Comparison of ENCODE assay signal across 18 cellular contexts in the genomic region with DNA sequence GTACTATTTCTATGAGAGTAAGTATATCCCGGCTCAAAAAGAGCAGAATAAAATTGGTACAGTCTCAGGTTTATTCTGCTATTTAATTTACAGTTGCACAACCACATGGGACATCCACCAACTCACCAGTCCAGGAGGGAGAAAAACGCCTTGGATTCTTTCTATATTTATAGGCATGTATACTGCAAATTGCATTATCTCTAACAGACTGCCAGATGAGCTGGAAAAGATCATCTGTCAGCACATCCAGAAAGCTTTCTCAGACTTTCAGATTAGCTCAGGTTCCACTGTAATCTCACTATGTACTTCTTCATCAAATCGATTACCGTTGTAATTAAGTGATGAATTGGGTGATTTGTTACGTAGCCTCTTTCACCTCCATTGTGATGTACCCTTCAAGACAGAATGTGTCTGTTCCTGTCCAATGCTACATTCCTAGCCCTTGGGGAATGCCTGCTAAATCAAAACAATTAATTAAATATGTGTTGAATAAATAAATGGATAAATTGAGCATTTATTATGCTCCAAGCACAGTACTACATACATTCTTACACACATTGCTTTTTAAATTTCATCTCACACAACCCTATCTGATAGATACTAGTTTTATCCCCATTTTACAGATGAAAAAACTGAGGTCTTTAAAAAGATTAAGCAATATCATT. TPM values are rescaled to one million over a fixed set of nuclear protein-coding genes. Genes with fewer than 3 reads are reported as not detected.
DNase-seq lines count a peak whose midpoint lies in the region; ATAC-seq, FAIRE-seq and TF ChIP-seq lines count a peak whose summit lies in the region.
"Had no signal": no experiment of that assay in that cellular context is flagged by ENCODE, and none has a peak within 500 bp of the region (broad histone marks: within the 10 kb centered on the region; RNA-seq: fewer than 3 reads in every experiment).

No MANE protein-coding gene starts in this region.

- H3K27me3 ChIP-seq in K562 (ENCODE audit: control insufficient read depth in 2 of 2, insufficient read depth in 2 of 2, low read length in 2 of 2): peaks cover 2 to 22% of the 10 kb centered on the region in 2 experiments; a peak in 3 of 5 replicates

- no peaks in the 10 kb centered on the region for H3K9me1 ChIP-seq in K562 (ENCODE audit: control insufficient read depth, insufficient read depth, low read length)

- H3K4me1 ChIP-seq in K562 (replicated peaks in 1 of 2; ENCODE audit: control insufficient read depth in 2 of 2, insufficient read depth in 2 of 2, low read length in 2 of 2): peaks cover 0 to 5% of the 10 kb centered on the region in 2 experiments; a peak in 2 of 5 replicates
- H3K4me1 ChIP-seq: BE2C, HAP-1 had no signal

- H3K27ac ChIP-seq in K562 (ENCODE audit: extremely low read depth, low read depth, low read length): no peak overlapping the region
- H3K27ac ChIP-seq: C4-2B had no signal

- H2AFZ ChIP-seq in K562 (ENCODE audit: low read depth, low read length): no peak overlapping the region

- no peak for TF ChIP-seq EP300 in K562 (IDR thresholded peaks at IDR 0.05; ENCODE audit: low read length)

- POLR2A ChIA-PET in K562 (lab: Yijun Ruan, JAX): no interaction called here

- no peak for FAIRE-seq in K562 (lab: Jason Lieb, UNC)
- FAIRE-seq: A204.1, GM19239, H1, HepG2, HTR-8/SVneo had no signal

- TF ChIP-seq RAD21 in K562 (CRISPR knock-in tag; conservative IDR thresholded peaks at IDR 0.05 in 1 of 2, IDR thresholded peaks at IDR 0.05 in 1 of 2): no peak

- in situ Hi-C loops in K562 (cut with MboI): no loop called here

- H3K4me3 ChIP-seq in K562: no peak overlapping the region
- H3K4me3 ChIP-seq: HAP-1 had no signal

- WGBS in K562 (ENCODE audit: insufficient coverage, low coverage, missing lambda C conversion rate): 2% methylated on average over 5 of the region's 5 CpGs

- no peaks in the 10 kb centered on the region for H3K36me3 ChIP-seq in K562 (ENCODE audit: control insufficient read depth, insufficient read depth, low read length)
- H3K36me3 ChIP-seq: BE2C, HAP-1 had no signal

- H4K20me1 ChIP-seq in K562 (replicated peaks; ENCODE audit: control insufficient read depth, insufficient read depth, low read length): no peaks in the 10 kb centered on the region

- H3K9ac ChIP-seq in K562 (ENCODE audit: insufficient read depth in 1 of 2, low read depth in 2 of 2, low read length in 2 of 2): no peak overlapping the region

- no peaks in the 10 kb centered on the region for H3K79me2 ChIP-seq in K562 (ENCODE audit: control insufficient read depth, insufficient read depth, low read length)

- ATAC-seq in K562 (no peak), HG02981 (IDR thresholded peaks at IDR 0.05; ENCODE audit: unreplicated experiment) (no peak), HG02884 (IDR thresholded peaks at IDR 0.05; ENCODE audit: unreplicated experiment) (no peak)
- ATAC-seq: HepG2 had no signal

- peak; percentile 86 for DNase-seq in SK-N-DZ (ENCODE audit: low spot score)
- no peak for DNase-seq in K562 (ENCODE audit: extremely low read depth in 1 of 4, low spot score in 3 of 4)
- DNase-seq in inferior parietal cortex (ENCODE audit: extremely low spot score): peak; percentile 28
- DNase-seq in hippocampal formation (lab: John Stamatoyannopoulos, UW): no peak
- DNase-seq in activated CD4-positive, alpha-beta T cell treated with anti-CD3 and anti-CD28 coated beads, Interleukin-2, amount 50 U/mL, for 1 hour: no peak
- DNase-seq: BE2C; CD4-positive, alpha-beta memory T cell; DND-41; GF-D8 had no signal

- intact Hi-C loops in K562 (cut with micrococcal nuclease): no loop called here

- TF ChIP-seq POLR2A in K562 (conservative IDR thresholded peaks at IDR 0.05): no peak

- CTCF ChIA-PET in K562 (lab: Yijun Ruan, JAX; ENCODE audit: low intra/inter-chr PET ratio): no interaction called here

- no TSS peak for BruUV-seq in K562 (replicated peaks; lab: Mats Ljungman, UMichigan)

- no peak for TF ChIP-seq CTCF in K562 (IDR thresholded peaks at IDR 0.05 in 2 of 3, conservative IDR thresholded peaks at IDR 0.05 in 1 of 3; ENCODE audit: insufficient read depth in 2 of 3, low read depth in 1 of 3, low read length in 3 of 3)

- H3K4me2 ChIP-seq in K562 (ENCODE audit: insufficient read depth, low read length): no peak overlapping the region

- no peaks in the 10 kb centered on the region for H3K9me3 ChIP-seq in K562 (replicated peaks; ENCODE audit: control insufficient read depth, insufficient read depth, low read depth, low read length)
- H3K9me3 ChIP-seq: HAP-1 had no signal

TF ChIP-seq in K562, 482 proteins besides CTCF, POLR2A, EP300 and RAD21:
- peak; percentile 43 for TF ChIP-seq RBM25 (IDR thresholded peaks at IDR 0.05; ENCODE audit: low read depth, low read length, severe bottlenecking)
- 0 out of 2 replicates have a peak, but pooled peaks have one; percentile 23 for TF ChIP-seq ADNP (tag; IDR thresholded peaks at IDR 0.05)
- TF ChIP-seq GTF2A2 (tag; IDR thresholded peaks at IDR 0.05): no peak

RNA-seq across cellular contexts. Expression of a gene that starts 38.1 kb away (rescaled TPM):
- polyA plus RNA-seq in SK-N-DZ (2014; cell fraction: cytosol; rRNA removed): not detected in 2 replicates
- polyA plus RNA-seq in SK-N-DZ (2014; cell fraction: nucleus; rRNA removed): not detected in 2 replicates
- not detected in 2 replicates for total RNA-seq in K562 (2011; cell fraction: chromatin; rRNA removed; ENCODE audit: low replicate concordance)
- not detected in 2 replicates for total RNA-seq in K562 (2011; cell fraction: nucleolus; rRNA removed)
- not detected in 2 replicates for total RNA-seq in K562 (2011; cell fraction: nucleoplasm; rRNA removed)
- total RNA-seq in K562 (2014; rRNA removed): not detected in 2 replicates
- total RNA-seq in K562 (2014; rRNA removed; fragmentation: Illumina TruSeq; extraction: Trizol): not detected in 2 replicates
- not detected in 2 replicates for total RNA-seq in K562 (2015; rRNA removed; fragmentation: Illumina TruSeq; extraction: Trizol)
- total RNA-seq in K562 (2021): not detected in 2 replicates
- polyA plus RNA-seq in K562 (2011; rRNA removed): not detected in 2 replicates
- not detected in 2 replicates for polyA plus RNA-seq in K562 (2011; cell fraction: cytosol; rRNA removed)
- not detected in 2 replicates for polyA plus RNA-seq in K562 (2011; cell fraction: nucleus; rRNA removed)
- 0.06 and 0.14 TPM in 2 replicates for polyA plus RNA-seq in K562 (2012)
- polyA plus RNA-seq in K562 (2014; fragmentation: Illumina TruSeq; extraction: Trizol): not detected in 2 replicates
- under 1 TPM; 0.01 to 0.14 TPM for polyA plus RNA-seq in K562 (2014; fragmentation: Nextera tagmentation; extraction: Ambion mirVana)
- not detected in 2 replicates for polyA plus RNA-seq in K562 (2014; rRNA removed)
- polyA minus RNA-seq in K562 (2011; rRNA and poly(A)+ RNA removed): not detected in 2 replicates
- polyA minus RNA-seq in K562 (2011; cell fraction: cytosol; rRNA and poly(A)+ RNA removed): not detected in 2 replicates
- polyA minus RNA-seq in K562 (2011; cell fraction: nucleus; rRNA and poly(A)+ RNA removed): not detected in 2 replicates
- total RNA-seq: CD4-positive, alpha-beta memory T cell; H1; HepG2 had no signal
- polyA plus RNA-seq: H1, HepG2 had no signal

Comparison
In these comparisons a context has a peak if more than half of its experiments do, and no peak if none do; other contexts are left out.
1. DNase-seq: peak in SK-N-DZ (single experiment) and inferior parietal cortex (single experiment); none in K562 (0 of 4), hippocampal formation (0 of 2) and activated CD4-positive, alpha-beta T cell treated with anti-CD3 and anti-CD28 coated beads, Interleukin-2, amount 50 U/mL, for 1 hour (single experiment).